Comparison of ENCODE assay signal across 1 cellular context in the genomic region with DNA sequence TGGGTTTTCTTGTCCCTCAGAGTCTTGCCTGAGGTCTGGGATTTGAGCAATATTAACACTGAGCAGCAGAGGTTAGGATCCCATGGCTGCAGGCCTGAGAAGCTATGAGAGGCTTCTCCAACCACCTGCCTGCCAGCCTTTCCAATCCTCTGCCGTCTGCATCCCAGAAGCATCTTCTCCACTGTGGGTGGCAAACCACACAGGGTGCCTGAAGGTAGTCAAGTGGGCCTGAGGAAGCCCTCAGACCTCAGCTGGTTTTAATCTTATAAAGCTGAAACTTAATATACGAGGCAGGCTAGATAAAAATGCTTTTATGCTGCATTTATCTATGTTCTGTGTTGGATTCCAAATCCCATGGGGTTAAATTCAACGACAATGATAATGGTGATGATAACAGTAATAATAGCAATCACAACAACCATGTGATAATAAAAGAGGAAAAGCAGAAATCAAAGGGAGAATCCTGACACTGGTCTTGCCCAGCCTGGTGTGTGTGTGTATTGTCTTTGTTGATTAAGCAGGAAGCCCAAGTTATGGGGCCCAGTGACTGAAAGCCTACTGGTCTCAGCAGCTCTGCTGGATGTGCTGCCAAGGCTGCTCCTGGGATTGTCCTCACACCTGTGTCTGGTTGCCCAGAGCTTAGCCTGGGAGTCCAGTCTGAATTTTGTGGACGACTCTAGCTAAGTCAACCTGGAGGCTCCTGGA.
A peak's percentile ranks its signal among the peaks of the same experiment; 100 is the strongest.
TF ChIP-seq lines count a peak whose summit lies in the region.

No MANE protein-coding gene starts in this region.

TF ChIP-seq in SK-N-SH, 30 proteins besides CTCF, POLR2A, EP300 and RAD21 (continued from another document):
- TF ChIP-seq, protein P1, sequence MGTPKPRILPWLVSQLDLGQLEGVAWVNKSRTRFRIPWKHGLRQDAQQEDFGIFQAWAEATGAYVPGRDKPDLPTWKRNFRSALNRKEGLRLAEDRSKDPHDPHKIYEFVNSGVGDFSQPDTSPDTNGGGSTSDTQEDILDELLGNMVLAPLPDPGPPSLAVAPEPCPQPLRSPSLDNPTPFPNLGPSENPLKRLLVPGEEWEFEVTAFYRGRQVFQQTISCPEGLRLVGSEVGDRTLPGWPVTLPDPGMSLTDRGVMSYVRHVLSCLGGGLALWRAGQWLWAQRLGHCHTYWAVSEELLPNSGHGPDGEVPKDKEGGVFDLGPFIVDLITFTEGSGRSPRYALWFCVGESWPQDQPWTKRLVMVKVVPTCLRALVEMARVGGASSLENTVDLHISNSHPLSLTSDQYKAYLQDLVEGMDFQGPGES (IDR thresholded peaks at IDR 0.05; ENCODE audit: low read depth, low read length): no peak
- TF ChIP-seq CHD2 (IDR thresholded peaks at IDR 0.05; ENCODE audit: low read length, partially characterized antibody): peak; percentile 64
- TF ChIP-seq FOSL2 (IDR thresholded peaks at IDR 0.05; ENCODE audit: borderline replicate concordance, low read depth): no peak
- no peak for TF ChIP-seq EZH2phosphoT487 (IDR thresholded peaks at IDR 0.05; ENCODE audit: borderline replicate concordance, low read depth)
- TF ChIP-seq FOXJ3 (CRISPR knock-in tag; IDR thresholded peaks at IDR 0.05): peak; percentile 92
- no peak for TF ChIP-seq JUND (IDR thresholded peaks at IDR 0.05)
- TF ChIP-seq, protein P2, sequence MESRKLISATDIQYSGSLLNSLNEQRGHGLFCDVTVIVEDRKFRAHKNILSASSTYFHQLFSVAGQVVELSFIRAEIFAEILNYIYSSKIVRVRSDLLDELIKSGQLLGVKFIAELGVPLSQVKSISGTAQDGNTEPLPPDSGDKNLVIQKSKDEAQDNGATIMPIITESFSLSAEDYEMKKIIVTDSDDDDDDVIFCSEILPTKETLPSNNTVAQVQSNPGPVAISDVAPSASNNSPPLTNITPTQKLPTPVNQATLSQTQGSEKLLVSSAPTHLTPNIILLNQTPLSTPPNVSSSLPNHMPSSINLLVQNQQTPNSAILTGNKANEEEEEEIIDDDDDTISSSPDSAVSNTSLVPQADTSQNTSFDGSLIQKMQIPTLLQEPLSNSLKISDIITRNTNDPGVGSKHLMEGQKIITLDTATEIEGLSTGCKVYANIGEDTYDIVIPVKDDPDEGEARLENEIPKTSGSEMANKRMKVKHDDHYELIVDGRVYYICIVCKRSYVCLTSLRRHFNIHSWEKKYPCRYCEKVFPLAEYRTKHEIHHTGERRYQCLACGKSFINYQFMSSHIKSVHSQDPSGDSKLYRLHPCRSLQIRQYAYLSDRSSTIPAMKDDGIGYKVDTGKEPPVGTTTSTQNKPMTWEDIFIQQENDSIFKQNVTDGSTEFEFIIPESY (IDR thresholded peaks at IDR 0.05; ENCODE audit: borderline replicate concordance, low read depth): no peak
- TF ChIP-seq, protein P3, sequence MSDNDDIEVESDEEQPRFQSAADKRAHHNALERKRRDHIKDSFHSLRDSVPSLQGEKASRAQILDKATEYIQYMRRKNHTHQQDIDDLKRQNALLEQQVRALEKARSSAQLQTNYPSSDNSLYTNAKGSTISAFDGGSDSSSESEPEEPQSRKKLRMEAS (IDR thresholded peaks at IDR 0.05; ENCODE audit: low read depth): no peak
